Comparison of ENCODE assay signal across 6 cellular contexts in the genomic region with DNA sequence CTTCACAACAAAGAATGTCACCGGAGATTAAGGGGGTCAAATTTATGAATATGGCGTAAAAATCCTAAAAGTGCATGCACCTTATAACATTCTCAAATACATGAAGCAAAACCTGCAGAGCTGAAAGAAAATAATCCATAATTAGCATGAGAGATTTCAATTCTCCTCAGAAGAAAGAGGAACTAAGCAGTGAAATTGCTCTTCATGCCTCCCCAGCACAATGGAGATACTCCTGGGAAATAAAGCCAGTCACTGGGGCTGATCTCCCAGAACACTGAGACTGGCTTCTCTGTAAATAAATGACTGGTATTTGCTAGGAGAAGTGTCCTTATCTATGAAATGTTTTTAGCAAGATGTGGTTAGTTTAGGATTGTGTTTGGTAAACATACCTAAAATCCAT.
DNase-seq lines count a peak whose midpoint lies in the region; ATAC-seq, FAIRE-seq and TF ChIP-seq lines count a peak whose summit lies in the region.
"Not testable (repeated sequence)": the region's sequence is repeated elsewhere in the genome, so short reads cannot be mapped to it uniquely, and the experiment has no call there.

No MANE protein-coding gene starts in this region.

- not testable (repeated sequence) for H3K9ac ChIP-seq in K562 (ENCODE audit: insufficient read depth in 1 of 2, low read depth in 2 of 2, low read length in 2 of 2)

- not testable (repeated sequence) for H3K9me3 ChIP-seq in K562 (replicated peaks; ENCODE audit: control insufficient read depth, insufficient read depth, low read depth, low read length)

- H3K79me2 ChIP-seq in K562 (ENCODE audit: control insufficient read depth, insufficient read depth, low read length): not testable (repeated sequence)

- not testable (repeated sequence) for TF ChIP-seq RAD21 in K562 (CRISPR knock-in tag; conservative IDR thresholded peaks at IDR 0.05 in 1 of 2, IDR thresholded peaks at IDR 0.05 in 1 of 2)

- DNase-seq in K562 (ENCODE audit: extremely low read depth in 1 of 4, low spot score in 3 of 4): not testable (repeated sequence)

- not testable (repeated sequence) for FAIRE-seq in K562 (lab: Jason Lieb, UNC)

- POLR2A ChIA-PET in K562 (lab: Yijun Ruan, JAX): not testable (repeated sequence)

- H3K9me1 ChIP-seq in K562 (ENCODE audit: control insufficient read depth, insufficient read depth, low read length): not testable (repeated sequence)

- H3K4me2 ChIP-seq in K562 (ENCODE audit: insufficient read depth, low read length): not testable (repeated sequence)

- no CpG with 5 or more reads among the region's 2 CpGs for WGBS in K562 (ENCODE audit: insufficient coverage, low coverage, missing lambda C conversion rate)

- H2AFZ ChIP-seq in K562 (ENCODE audit: low read depth, low read length): not testable (repeated sequence)

- H3K27ac ChIP-seq in K562 (ENCODE audit: extremely low read depth, low read depth, low read length): not testable (repeated sequence)

- TF ChIP-seq CTCF in K562 (IDR thresholded peaks at IDR 0.05 in 2 of 3, conservative IDR thresholded peaks at IDR 0.05 in 1 of 3; ENCODE audit: insufficient read depth in 2 of 3, low read depth in 1 of 3, low read length in 3 of 3): not testable (repeated sequence)

- H3K4me1 ChIP-seq in K562 (replicated peaks in 1 of 2; ENCODE audit: control insufficient read depth in 2 of 2, insufficient read depth in 2 of 2, low read length in 2 of 2): not testable (repeated sequence)

- peak; percentile 33 for ATAC-seq in GM18907 (IDR thresholded peaks at IDR 0.05; ENCODE audit: unreplicated experiment)
- peak; percentile 42 for ATAC-seq in GM21529 (IDR thresholded peaks at IDR 0.05; ENCODE audit: unreplicated experiment)
- peak; percentile 28 for ATAC-seq in HG02623 (IDR thresholded peaks at IDR 0.05; ENCODE audit: unreplicated experiment)
- ATAC-seq in HG02798 (IDR thresholded peaks at IDR 0.05; ENCODE audit: poor library complexity, unreplicated experiment): peak; percentile 26
- ATAC-seq in HG03442 (IDR thresholded peaks at IDR 0.05; ENCODE audit: unreplicated experiment): peak; percentile 31
- peak; percentile 75 for ATAC-seq in K562

- in situ Hi-C loops in K562 (cut with MboI): not testable (repeated sequence)

- CTCF ChIA-PET in K562 (lab: Yijun Ruan, JAX; ENCODE audit: low intra/inter-chr PET ratio): not testable (repeated sequence)

- not testable (repeated sequence) for H3K27me3 ChIP-seq in K562 (ENCODE audit: control insufficient read depth in 2 of 2, insufficient read depth in 2 of 2, low read length in 2 of 2)

- not testable (repeated sequence) for H4K20me1 ChIP-seq in K562 (replicated peaks; ENCODE audit: control insufficient read depth, insufficient read depth, low read length)

- intact Hi-C loops in K562 (cut with micrococcal nuclease): not testable (repeated sequence)

- TF ChIP-seq EP300 in K562 (IDR thresholded peaks at IDR 0.05; ENCODE audit: low read length): not testable (repeated sequence)

- not testable (repeated sequence) for H3K4me3 ChIP-seq in K562

- not testable (repeated sequence) for H3K36me3 ChIP-seq in K562 (ENCODE audit: control insufficient read depth, insufficient read depth, low read length)

- TF ChIP-seq POLR2A in K562 (conservative IDR thresholded peaks at IDR 0.05): not testable (repeated sequence)

- BruUV-seq in K562 (replicated peaks; lab: Mats Ljungman, UMichigan): TSS peak; percentile 40
